ENCODE assay signal across 22 cellular contexts in genomic region chr12:70837026-70837425, GRCh38.
"Had no signal": no experiment of that assay in that cellular context is flagged by ENCODE, and none has a peak within 500 bp of the region (broad histone marks: within the 10 kb centered on the region; RNA-seq: fewer than 3 reads in every experiment).

No MANE protein-coding gene starts in this region.

- DNase-seq: colonic mucosa; cortex of kidney; effector CD8-positive, alpha-beta T cell; effector memory CD8-positive, alpha-beta T cell; endodermal cell; erythroblast; esophagus squamous epithelium; foreskin melanocyte; gastrocnemius medialis; glutamatergic neuron; head of caudate nucleus; heart right ventricle; hippocampal formation; left cardiac atrium; left lung; left ventricle myocardium superior; lower lobe of right lung; mesenchymal stem cell; mucosa of descending colon; naive B cell; naive thymus-derived CD8-positive, alpha-beta T cell had no signal

- H3K4me1 ChIP-seq: colonic mucosa, esophagus squamous epithelium, gastrocnemius medialis, left lung, lower lobe of right lung had no signal

- H3K4me3 ChIP-seq: colonic mucosa, esophagus squamous epithelium, gastrocnemius medialis, heart right ventricle, left lung, lower lobe of right lung, mucosa of descending colon had no signal

- H3K27ac ChIP-seq: colonic mucosa, epithelial cell of prostate, esophagus squamous epithelium, gastrocnemius medialis, heart right ventricle, left lung, lower lobe of right lung had no signal

- H3K36me3 ChIP-seq: colonic mucosa, esophagus squamous epithelium, gastrocnemius medialis, heart right ventricle, left lung, lower lobe of right lung had no signal

- H3K9me3 ChIP-seq: colonic mucosa, esophagus squamous epithelium, gastrocnemius medialis, heart right ventricle, left lung, lower lobe of right lung, mucosa of descending colon had no signal

- H3K27me3 ChIP-seq: colonic mucosa, esophagus squamous epithelium, gastrocnemius medialis, heart right ventricle, left lung had no signal
